In genomic region chr15:42034628-42035177, GRCh38 we compare ENCODE assay signal across 24 cellular contexts. TPM values are rescaled to one million over a fixed set of nuclear protein-coding genes. Genes with fewer than 3 reads are reported as not detected.
DNase-seq lines count a peak whose midpoint lies in the region; TF ChIP-seq lines count a peak whose summit lies in the region.
"Had no signal": no experiment of that assay in that cellular context is flagged by ENCODE, and none has a peak within 500 bp of the region (broad histone marks: within the 10 kb centered on the region; RNA-seq: fewer than 3 reads in every experiment).

No MANE protein-coding gene starts in this region.

- H3K23ac ChIP-seq in H9 (ENCODE audit: insufficient read length, low read depth, low read length) = no peak overlapping the region

- TF ChIP-seq EP300 in suprapubic skin (IDR thresholded peaks at IDR 0.05) = no peak

- H3K36me3 ChIP-seq in mammary epithelial cell (ENCODE audit: insufficient read depth, low read length) (no peaks in the 10 kb centered on the region), suprapubic skin (no peaks in the 10 kb centered on the region)
- H3K36me3 ChIP-seq: left lung, thoracic aorta had no signal

- H2BK20ac ChIP-seq in H9 (ENCODE audit: low read depth, low read length, poor library complexity, severe bottlenecking) = no peak overlapping the region

- no peaks in the 10 kb centered on the region for H3K23me2 ChIP-seq in H9 (ENCODE audit: insufficient read length, low read depth, low read length, poor library complexity, severe bottlenecking)

- peak; percentile 1 for DNase-seq in NCI-H345 (lab: John Stamatoyannopoulos, UW)
- DNase-seq in NCI-H345 treated with DMSO at 0.1 percent for 48 hours (lab: John Stamatoyannopoulos, UW; ENCODE audit: unreplicated experiment) = no peak
- DNase-seq in H9 = no peak
- DNase-seq in mammary epithelial cell = no peak
- DNase-seq in suprapubic skin (ENCODE audit: low spot score in 2 of 2) = peak in 1 of 2 donors; percentile 41
- no peak for DNase-seq in NCI-H82 (lab: John Stamatoyannopoulos, UW)
- DNase-seq in UCSD-AML1 (lab: John Stamatoyannopoulos, UW; ENCODE audit: unreplicated experiment) = no peak
- DNase-seq in Kasumi-1 (lab: John Stamatoyannopoulos, UW) = no peak
- DNase-seq: anterior cingulate cortex; DMS 273 treated with DMSO at 0.1 percent for 48 hours; effector memory CD4-positive, alpha-beta T cell; GF-D8; glutamatergic neuron; left lung; NCI-H1105; retina; T-helper 17 cell had no signal

- dilution Hi-C loops in mammary epithelial cell (cut with HindIII; ENCODE audit: low sequenced_read_pairs) = no loop called here

- no peak overlapping the region for H3K18ac ChIP-seq in H9 (ENCODE audit: insufficient read length, low read depth, low read length)

- H3K9me3 ChIP-seq in H9 (ENCODE audit: control insufficient read depth, low read depth, low read length) (no peaks in the 10 kb centered on the region), mammary epithelial cell (replicated peaks; ENCODE audit: insufficient read depth, low read length) (peaks cover 2% of the 10 kb centered on the region), suprapubic skin (no peaks in the 10 kb centered on the region)
- H3K9me3 ChIP-seq: left lung, thoracic aorta had no signal

- no peaks in the 10 kb centered on the region; a peak in 2 of 7 replicates for H3K36me3 Mint-ChIP-seq in H9 (ENCODE audit: insufficient read depth in 1 of 3, low read depth in 3 of 3)
- H3K36me3 Mint-ChIP-seq: activated CD4-positive, alpha-beta memory T cell treated with anti-CD3 and anti-CD28 coated beads for 36 hours; activated naive CD4-positive, alpha-beta T cell treated with anti-CD3 and anti-CD28 coated beads, Interleukin-2, amount 10 ng/mL, durations not matched to agents 7 days and 5 days had no signal

- no peak overlapping the region for H3K56ac ChIP-seq in H9 (ENCODE audit: insufficient read length, low read depth, low read length)

- TF ChIP-seq POLR2A in suprapubic skin (IDR thresholded peaks at IDR 0.05) = no peak

- no CpG with 5 or more reads among the region's 6 CpGs for WGBS in H9 (ENCODE audit: extremely low coverage, insufficient read length, low lambda C conversion rate)
- 59% methylated on average over 6 of the region's 6 CpGs for WGBS in mammary epithelial cell (ENCODE audit: low coverage, missing lambda C conversion rate)
- WGBS in suprapubic skin = 48% methylated on average over 6 of the region's 6 CpGs

- H2BK15ac ChIP-seq in H9 (ENCODE audit: low read depth, low read length) = no peak overlapping the region

- H4K91ac ChIP-seq in H9 (ENCODE audit: insufficient read length, low read depth, low read length) = no peak overlapping the region

- H3K27me3 ChIP-seq in H9 (ENCODE audit: insufficient read depth, low read length) = no peaks in the 10 kb centered on the region
- no peaks in the 10 kb centered on the region for H3K27me3 ChIP-seq in mammary epithelial cell (ENCODE audit: insufficient read depth, low read length)
- H3K27me3 ChIP-seq in suprapubic skin = no peaks in the 10 kb centered on the region
- H3K27me3 ChIP-seq: left lung had no signal

- intact Hi-C loops in mammary epithelial cell (cut with micrococcal nuclease) = loop anchor here (1.0 kb wide), 1 partner anchor 23 kb away; no protein-coding TSS in a partner anchor

- H3K27ac ChIP-seq in H9 (ENCODE audit: insufficient read length, low read depth, low read length) (peak overlapping the region; percentile 11), mammary epithelial cell (ENCODE audit: insufficient read depth, low read depth, low read length) (peak overlapping the region; percentile 36), suprapubic skin (peak overlapping the region; percentile 43)
- H3K27ac ChIP-seq: 22Rv1, KMS-11, thoracic aorta had no signal

- H4K5ac ChIP-seq in H9 (ENCODE audit: insufficient read length, low read depth, low read length) = no peak overlapping the region

- H2BK120ac ChIP-seq in H9 (ENCODE audit: low read depth, low read length, poor library complexity, severe bottlenecking) = no peak overlapping the region

- TF ChIP-seq CTCF in H9 (conservative IDR thresholded peaks at IDR 0.05) (no peak), mammary epithelial cell (conservative IDR thresholded peaks at IDR 0.05 in 1 of 2, IDR thresholded peaks at IDR 0.05 in 1 of 2; ENCODE audit: extremely low read depth in 1 of 2, insufficient read depth in 1 of 2, low read depth in 1 of 2, low read length in 2 of 2) (no peak), suprapubic skin (IDR thresholded peaks at IDR 0.05) (no peak)

- H2BK5ac ChIP-seq in H9 (ENCODE audit: insufficient read length, low read length) = no peak overlapping the region

- H3K14ac ChIP-seq in H9 (ENCODE audit: insufficient read depth, low read length) = no peak overlapping the region

- H3K9me3 Mint-ChIP-seq in H9 = peaks cover 7 to 11% of the 10 kb centered on the region in 2 experiments; a peak in 3 of 5 replicates

- CTCF ChIA-PET in mammary epithelial cell (lab: Charles Lee; ENCODE audit: low non-redundant PET) = no interaction called here

- H2AFZ ChIP-seq in H9 (ENCODE audit: low read length) (peak overlapping the region; percentile 18), mammary epithelial cell (ENCODE audit: low read depth, low read length) (peak overlapping the region; percentile 73)

- in situ Hi-C loops in mammary epithelial cell (cut with MboI; ENCODE audit: low sequenced_read_pairs in 2 of 2) = no loop called here

- H2AK5ac ChIP-seq in H9 (ENCODE audit: insufficient read length, low read length) = no peak overlapping the region

- H3K9ac ChIP-seq in H9 (ENCODE audit: extremely low read depth, insufficient read length, low read length) = no peak overlapping the region
- H3K9ac ChIP-seq in mammary epithelial cell (ENCODE audit: insufficient read depth, low read length) = peak overlapping the region; percentile 7
- H3K9ac ChIP-seq: KMS-11 had no signal

- H3K27me3 Mint-ChIP-seq in H9 (ENCODE audit: low read depth) = no peaks in the 10 kb centered on the region; the same call in 1 of the 2 replicates
- H3K27me3 Mint-ChIP-seq: activated CD4-positive, alpha-beta memory T cell treated with anti-CD3 and anti-CD28 coated beads for 36 hours; T-helper 17 cell had no signal

- no peak overlapping the region for H3T11ph ChIP-seq in H9 (ENCODE audit: low read length)

- peak overlapping the region in 1 of 3 experiments; percentile 0 for H3K4me3 ChIP-seq in mammary epithelial cell (replicated peaks in 1 of 3; ENCODE audit: insufficient read depth in 1 of 3, low read depth in 2 of 3, low read length in 3 of 3)
- H3K4me3 ChIP-seq in suprapubic skin = no peak overlapping the region
- H3K4me3 ChIP-seq: left lung, thoracic aorta had no signal

- H3K27ac Mint-ChIP-seq in H9 = no peak overlapping the region
- H3K27ac Mint-ChIP-seq: activated CD4-positive, alpha-beta memory T cell treated with anti-CD3 and anti-CD28 coated beads for 36 hours; activated naive CD4-positive, alpha-beta T cell treated with anti-CD3 and anti-CD28 coated beads, Interleukin-2, amount 10 ng/mL, durations not matched to agents 7 days and 5 days; T-helper 17 cell had no signal

- no peak overlapping the region for H3K4ac ChIP-seq in H9 (ENCODE audit: low read depth, low read length)

- BruUV-seq in mammary epithelial cell (replicated peaks; lab: Mats Ljungman, UMichigan) = no TSS peak

- H3K4me1 Mint-ChIP-seq in H9 = peaks cover 8% of the 10 kb centered on the region in 2 experiments

- H3K79me2 ChIP-seq in H9 (ENCODE audit: insufficient read depth, low read length) = no peaks in the 10 kb centered on the region
- no peaks in the 10 kb centered on the region for H3K79me2 ChIP-seq in mammary epithelial cell (ENCODE audit: insufficient read depth, low read length)

- H2BK12ac ChIP-seq in H9 (ENCODE audit: insufficient read length, low read depth, low read length) = no peak overlapping the region

- peaks cover 9% of the 10 kb centered on the region; the same call in 1 of the 2 replicates for H3K4me1 ChIP-seq in H9 (ENCODE audit: insufficient read depth, low read length)
- peaks cover 39% of the 10 kb centered on the region for H3K4me1 ChIP-seq in mammary epithelial cell (ENCODE audit: insufficient read depth, low read length)
- peaks cover 39% of the 10 kb centered on the region for H3K4me1 ChIP-seq in suprapubic skin

- no peaks in the 10 kb centered on the region for H4K20me1 ChIP-seq in H9 (ENCODE audit: control insufficient read depth, insufficient read depth, insufficient read length)
- H4K20me1 ChIP-seq in mammary epithelial cell (ENCODE audit: insufficient read depth, low read length) = no peaks in the 10 kb centered on the region

- no peak overlapping the region for H4K8ac ChIP-seq in H9 (replicated peaks; ENCODE audit: insufficient read length, low read depth, low read length)

- H3K79me1 ChIP-seq in H9 (ENCODE audit: insufficient read depth, low read depth, low read length, poor library complexity, severe bottlenecking) = no peaks in the 10 kb centered on the region

- no peak overlapping the region for H3K4me3 Mint-ChIP-seq in H9
- H3K4me3 Mint-ChIP-seq: activated CD4-positive, alpha-beta memory T cell treated with anti-CD3 and anti-CD28 coated beads for 36 hours; activated naive CD4-positive, alpha-beta T cell treated with anti-CD3 and anti-CD28 coated beads, Interleukin-2, amount 10 ng/mL, durations not matched to agents 7 days and 5 days; T-helper 17 cell had no signal

- H3K4me2 ChIP-seq in H9 (ENCODE audit: insufficient read depth, insufficient read length, low read length) = no peak overlapping the region
- H3K4me2 ChIP-seq in mammary epithelial cell (ENCODE audit: insufficient read depth, low read depth, low read length) = peak overlapping the region; percentile 75
- H3K4me2 ChIP-seq: KMS-11 had no signal

RNA-seq across cellular contexts. Expression of gene PLA2G4E, which starts 13.9 kb away (rescaled TPM):
- total RNA-seq in H9 (2021) (not detected in 2 replicates), mammary epithelial cell (under 1 TPM in 1 of 2 donors, not detected in 1; 0.45 TPM), suprapubic skin (100 to 1,000 TPM in 1 of 4 donors, 10 to 100 TPM in 3; 47.9 to 129 (median 60.9) TPM)
- polyA plus RNA-seq in mammary epithelial cell = 0.07 TPM
- not detected for polyA minus RNA-seq in mammary epithelial cell
- total RNA-seq: activated CD4-positive, alpha-beta memory T cell treated with anti-CD3 and anti-CD28 coated beads for 36 hours; SK-MEL-5; T-helper 17 cell; thoracic aorta had no signal
- polyA plus RNA-seq: BJ had no signal

RNA-seq across cellular contexts. Expression of gene PLA2G4D, which starts 59.7 kb away (rescaled TPM):
- 0.33 TPM in 1 of 2 replicates, not detected in the other for total RNA-seq in H9 (2021)
- under 1 TPM; under 0.01 to 0.19 TPM for total RNA-seq in mammary epithelial cell
- polyA plus RNA-seq in mammary epithelial cell = 0.07 TPM
- 1.4 TPM for polyA minus RNA-seq in mammary epithelial cell
- total RNA-seq in suprapubic skin = 10 to 100 TPM; 15.0 to 29.6 (median 24.4) TPM
- total RNA-seq: activated CD4-positive, alpha-beta memory T cell treated with anti-CD3 and anti-CD28 coated beads for 36 hours; SK-MEL-5; T-helper 17 cell; thoracic aorta had no signal
- polyA plus RNA-seq: BJ had no signal

Comparison
In these comparisons a context has a peak if more than half of its experiments do, and no peak if none do; other contexts are left out.
1. RNA of gene PLA2G4E, which starts 13.9 kb away (total RNA-seq): 47.9 to 129 TPM in suprapubic skin; 0.45 TPM in mammary epithelial cell and not detected in H9; every median in the first group is over 10 times any median in the second.
2. RNA of gene PLA2G4D, which starts 59.7 kb away (total RNA-seq): 15.0 to 29.6 TPM in suprapubic skin; 0.33 TPM in H9 and under 0.01 to 0.19 TPM in mammary epithelial cell; every median in the first group is over 10 times any median in the second.
3. Peak in every context shown above with its lines, with median percentiles within 50 percentile points of each other: H3K27ac ChIP-seq.